In the genomic region with DNA sequence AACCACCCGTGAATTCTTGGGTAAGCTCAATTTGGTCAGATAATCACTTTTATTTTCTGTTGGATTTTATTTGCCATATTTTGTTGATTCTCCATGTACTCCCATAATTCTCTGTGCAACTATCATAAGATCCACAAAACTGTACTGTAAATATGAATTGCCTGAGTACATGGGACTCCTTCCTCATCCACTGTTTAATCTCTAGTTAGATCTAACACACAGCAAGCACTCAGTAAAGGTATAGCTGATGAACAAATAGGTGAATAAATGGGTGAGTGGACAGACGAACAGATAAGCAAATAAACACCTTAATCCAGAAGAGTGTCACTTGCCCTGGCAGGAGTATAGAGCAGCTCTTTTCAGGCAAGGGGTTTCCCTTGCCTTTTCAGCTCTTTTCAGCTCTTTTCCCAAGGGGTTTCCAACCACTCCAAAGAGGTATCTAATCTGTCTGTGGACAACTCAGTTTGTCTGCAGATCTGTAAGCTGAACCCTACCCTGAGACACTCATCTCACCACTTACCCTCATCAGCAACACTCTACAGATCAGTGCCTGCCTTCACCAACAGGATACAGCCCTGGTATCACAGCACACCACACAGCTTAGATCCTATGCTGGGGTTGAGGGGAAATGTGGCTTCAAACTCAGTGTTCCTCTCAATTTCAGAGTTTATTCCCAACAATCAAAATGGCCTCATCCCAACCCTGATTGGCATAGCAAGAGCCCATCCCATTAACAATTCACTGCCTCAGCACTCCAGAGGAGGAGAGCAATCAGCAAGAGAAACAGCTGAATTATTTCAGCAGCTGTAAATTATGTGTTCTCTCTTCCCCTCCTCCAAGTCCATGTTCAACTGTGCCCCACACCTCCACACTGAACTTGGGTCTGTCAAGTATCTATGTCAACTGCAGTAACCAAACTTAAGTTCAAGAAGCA, we compare ENCODE assay signal across 10 cellular contexts. TPM values are rescaled to one million over a fixed set of nuclear protein-coding genes. Genes with fewer than 3 reads are reported as not detected.
DNase-seq lines count a peak whose midpoint lies in the region; ATAC-seq and TF ChIP-seq lines count a peak whose summit lies in the region.
"Had no signal": no experiment of that assay in that cellular context is flagged by ENCODE, and none has a peak within 500 bp of the region (broad histone marks: within the 10 kb centered on the region; RNA-seq: fewer than 3 reads in every experiment).

No MANE protein-coding gene starts in this region.

- H3K4me3 Mint-ChIP-seq in activated CD4-positive, alpha-beta T cell treated with anti-CD3 and anti-CD28 coated beads, Interleukin-2, amount 10 ng/mL, durations not matched to agents 7 days and 5 days = no peak overlapping the region

- intact Hi-C loops in lower lobe of right lung (cut with DNase I) = no loop called here

- no peaks in the 10 kb centered on the region for H3K9me3 Mint-ChIP-seq in activated CD4-positive, alpha-beta T cell treated with anti-CD3 and anti-CD28 coated beads, Interleukin-2, amount 10 ng/mL, durations not matched to agents 7 days and 5 days

- peaks cover 1% of the 10 kb centered on the region for H3K27me3 Mint-ChIP-seq in activated CD4-positive, alpha-beta T cell treated with anti-CD3 and anti-CD28 coated beads, Interleukin-2, amount 10 ng/mL, durations not matched to agents 7 days and 5 days

- H3K27ac ChIP-seq in 22Rv1 (peak overlapping the region; percentile 75), lower lobe of right lung (peak overlapping the region; percentile 5)
- H3K27ac ChIP-seq: Peyer's patch had no signal

- no peak for TF ChIP-seq CTCF in 22Rv1 (IDR thresholded peaks at IDR 0.05)
- TF ChIP-seq CTCF in lower lobe of right lung (IDR thresholded peaks at IDR 0.05) = no peak

- H3K9me3 ChIP-seq in lower lobe of right lung = no peaks in the 10 kb centered on the region
- H3K9me3 ChIP-seq: Peyer's patch had no signal

- no peaks in the 10 kb centered on the region for H3K4me1 Mint-ChIP-seq in activated CD4-positive, alpha-beta T cell treated with anti-CD3 and anti-CD28 coated beads, Interleukin-2, amount 10 ng/mL, durations not matched to agents 7 days and 5 days

- no peaks in the 10 kb centered on the region for H3K27me3 ChIP-seq in lower lobe of right lung (ENCODE audit: low read depth)
- H3K27me3 ChIP-seq: Peyer's patch had no signal

- H3K4me3 ChIP-seq in lower lobe of right lung = no peak overlapping the region
- H3K4me3 ChIP-seq: Peyer's patch, skin epidermis had no signal

- no peaks in the 10 kb centered on the region for H3K36me3 Mint-ChIP-seq in activated CD4-positive, alpha-beta T cell treated with anti-CD3 and anti-CD28 coated beads, Interleukin-2, amount 10 ng/mL, durations not matched to agents 7 days and 5 days (ENCODE audit: low read depth)

- no peak overlapping the region for H3K27ac Mint-ChIP-seq in activated CD4-positive, alpha-beta T cell treated with anti-CD3 and anti-CD28 coated beads, Interleukin-2, amount 10 ng/mL, durations not matched to agents 7 days and 5 days

- peaks cover 58% of the 10 kb centered on the region for H3K4me1 ChIP-seq in lower lobe of right lung

- CTCF ChIA-PET in activated CD4-positive, alpha-beta T cell treated with anti-CD3 and anti-CD28 coated beads, Interleukin-2, amount 10 ng/mL, durations not matched to agents 7 days and 5 days (lab: Charles Lee) = interaction anchor here (0.7 to 1.4 kb wide), 2 partner anchors 15 to 17 kb away, joined by 3 read pairs; no protein-coding TSS in a partner anchor

- ATAC-seq in GM21423 (IDR thresholded peaks at IDR 0.05; ENCODE audit: unreplicated experiment) (peak; percentile 48), lower lobe of right lung (no peak), GM21367 (IDR thresholded peaks at IDR 0.05; ENCODE audit: unreplicated experiment) (no peak), HG02938 (IDR thresholded peaks at IDR 0.05; ENCODE audit: unreplicated experiment) (no peak)

- H3K36me3 ChIP-seq in lower lobe of right lung = no peaks in the 10 kb centered on the region
- H3K36me3 ChIP-seq: Peyer's patch had no signal

- DNase-seq in SK-N-DZ (ENCODE audit: low spot score) = peak; percentile 36
- no peak for DNase-seq in lower lobe of right lung
- DNase-seq in activated CD4-positive, alpha-beta T cell treated with anti-CD3 and anti-CD28 coated beads, Interleukin-2, amount 10 ng/mL, durations not matched to agents 7 days and 5 days = no peak
- DNase-seq in activated CD4-positive, alpha-beta T cell treated with anti-CD3 and anti-CD28 coated beads for 48 hours = no peak
- DNase-seq: Peyer's patch had no signal

- POLR2A ChIA-PET in activated CD4-positive, alpha-beta T cell treated with anti-CD3 and anti-CD28 coated beads, Interleukin-2, amount 10 ng/mL, durations not matched to agents 7 days and 5 days (lab: Charles Lee) = no interaction called here

RNA-seq across cellular contexts. Expression of gene SIL1, which starts 51.1 kb away (rescaled TPM):
- 18.4 and 19.5 TPM in 2 replicates for polyA plus RNA-seq in SK-N-DZ (2014; cell fraction: cytosol; rRNA removed)
- polyA plus RNA-seq in SK-N-DZ (2014; cell fraction: nucleus; rRNA removed) = 10.3 and 13.1 TPM in 2 replicates
- 40.6 TPM for total RNA-seq in lower lobe of right lung
- total RNA-seq in activated CD4-positive, alpha-beta T cell treated with anti-CD3 and anti-CD28 coated beads, Interleukin-2, amount 10 ng/mL, durations not matched to agents 7 days and 5 days = 1 to 10 TPM; 9.4 to 9.7 TPM
